In genomic region chr5:153233933-153234332, GRCh38 we compare ENCODE assay signal across 20 cellular contexts.
DNase-seq lines count a peak whose midpoint lies in the region; ATAC-seq and TF ChIP-seq lines count a peak whose summit lies in the region.
"Had no signal": no experiment of that assay in that cellular context is flagged by ENCODE, and none has a peak within 500 bp of the region (broad histone marks: within the 10 kb centered on the region; RNA-seq: fewer than 3 reads in every experiment).

No MANE protein-coding gene starts in this region.

- peak; percentile 2 for DNase-seq in NCI-H2107 treated with DMSO at 0.1 percent for 48 hours (lab: John Stamatoyannopoulos, UW; ENCODE audit: unreplicated experiment)
- DNase-seq in NCI-H2107 (lab: John Stamatoyannopoulos, UW) = no peak
- DNase-seq in left ventricle myocardium superior = no peak
- DNase-seq in cardiac septum (ENCODE audit: low spot score) = no peak
- DNase-seq in sciatic nerve (ENCODE audit: low spot score) = no peak
- DNase-seq in activated CD8-positive, alpha-beta memory T cell treated with anti-CD3 and anti-CD28 coated beads, Interleukin-2, amount 50 U/mL, for 4 hours = no peak
- no peak for DNase-seq in NCI-H1092 (lab: John Stamatoyannopoulos, UW)
- DNase-seq: BE2C; Calu3; CD4-positive, alpha-beta T cell; CD8-positive, alpha-beta memory T cell; COR-L47; DMS53; DMS79 treated with DMSO at 0.1 percent for 48 hours; H9 had no signal

- ATAC-seq in left ventricle myocardium superior (peak; percentile 28), sciatic nerve (peak; percentile 93)
- ATAC-seq: GM23338, HCT116 had no signal

- no peak for TF ChIP-seq CTCF in OCI-LY3 (IDR thresholded peaks at IDR 0.05; ENCODE audit: low read depth, low read length)

- no peak overlapping the region; the same call in 1 of the 2 replicates for H2AFZ ChIP-seq in OCI-LY3 (ENCODE audit: low read depth, low read length)
- H2AFZ ChIP-seq: GM23338 had no signal

- H3K4me1 ChIP-seq in OCI-LY3 (ENCODE audit: low read length) = peaks cover 46% of the 10 kb centered on the region
- H3K4me1 ChIP-seq: BE2C; BLaER1 treated with 17β-estradiol and CSF1 and Interleukin-3, amounts not matched to agents 10 nM and 100 nM had no signal

- no peaks in the 10 kb centered on the region for H4K20me1 ChIP-seq in OCI-LY3 (ENCODE audit: insufficient read depth, low read length)
- H4K20me1 ChIP-seq: BLaER1 treated with 17β-estradiol and CSF1 and Interleukin-3, amounts not matched to agents 10 nM and 100 nM had no signal

- H3K27me3 ChIP-seq in OCI-LY3 (ENCODE audit: low read depth, low read length) = no peaks in the 10 kb centered on the region
- H3K27me3 ChIP-seq: BE2C; BLaER1 treated with 17β-estradiol and CSF1 and Interleukin-3, amounts not matched to agents 10 nM and 100 nM had no signal

- H3K27ac ChIP-seq in OCI-LY3 (ENCODE audit: low read length) = no peak overlapping the region
- H3K27ac ChIP-seq: 22Rv1; BLaER1 treated with 17β-estradiol and CSF1 and Interleukin-3, amounts not matched to agents 10 nM and 100 nM had no signal

- intact Hi-C loops in left ventricle myocardium superior (cut with micrococcal nuclease) (no loop called here), cardiac septum (cut with DNase I) (no loop called here), sciatic nerve (cut with DNase I) (no loop called here)

- 0 out of 2 replicates have a peak overlapping the region, but pooled peaks have one; percentile 14 for H3K4me2 ChIP-seq in OCI-LY3 (ENCODE audit: low read length)
- H3K4me2 ChIP-seq: BLaER1 treated with 17β-estradiol and CSF1 and Interleukin-3, amounts not matched to agents 10 nM and 100 nM; GM23338 had no signal

- H3K9ac ChIP-seq in OCI-LY3 (ENCODE audit: low read length) = no peak overlapping the region
- H3K9ac ChIP-seq: BLaER1 treated with 17β-estradiol and CSF1 and Interleukin-3, amounts not matched to agents 10 nM and 100 nM had no signal

- no peaks in the 10 kb centered on the region for H3K36me3 ChIP-seq in OCI-LY3 (replicated peaks; ENCODE audit: low read depth, low read length)
- H3K36me3 ChIP-seq: BE2C; BLaER1 treated with 17β-estradiol and CSF1 and Interleukin-3, amounts not matched to agents 10 nM and 100 nM had no signal

- H3K4me3 ChIP-seq in OCI-LY3 (ENCODE audit: low read length) = no peak overlapping the region
- H3K4me3 ChIP-seq: BLaER1 treated with 17β-estradiol and CSF1 and Interleukin-3, amounts not matched to agents 10 nM and 100 nM; GM23338 had no signal

- H3K9me3 ChIP-seq in OCI-LY3 (ENCODE audit: insufficient read depth, low read length) = no peaks in the 10 kb centered on the region
- H3K9me3 ChIP-seq: BE2C; BLaER1 treated with 17β-estradiol and CSF1 and Interleukin-3, amounts not matched to agents 10 nM and 100 nM had no signal

- no peaks in the 10 kb centered on the region for H3K79me2 ChIP-seq in OCI-LY3 (ENCODE audit: low read length)
